Comparison of ENCODE assay signal across 8 cellular contexts in the genomic region with DNA sequence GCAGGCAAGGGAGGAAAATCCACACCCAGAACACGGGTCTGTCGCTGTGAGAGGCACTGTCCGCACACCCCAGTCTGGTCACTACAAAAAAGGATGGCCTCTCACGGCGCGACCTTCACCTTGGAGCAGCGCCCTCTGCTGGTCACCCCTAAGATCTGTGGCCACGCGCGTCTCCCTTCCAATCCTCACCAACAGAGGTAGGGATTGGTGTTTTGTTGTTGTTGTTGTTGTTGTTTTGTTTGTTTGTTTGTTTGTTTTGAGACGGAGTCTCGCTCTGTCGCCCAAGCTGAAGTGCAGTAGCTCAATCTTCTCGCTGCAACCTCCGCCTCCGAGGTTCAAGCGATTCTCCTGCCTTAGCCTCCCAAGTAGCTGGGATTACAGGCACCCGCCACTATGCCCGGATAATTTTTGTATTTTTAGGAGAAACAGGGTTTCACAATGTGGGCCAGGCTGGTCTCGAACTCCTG. TPM values are rescaled to one million over a fixed set of nuclear protein-coding genes. Genes with fewer than 3 reads are reported as not detected.
DNase-seq lines count a peak whose midpoint lies in the region; ATAC-seq and TF ChIP-seq lines count a peak whose summit lies in the region.

No MANE protein-coding gene starts in this region.

- H3K36me3 ChIP-seq in esophagus muscularis mucosa: no peaks in the 10 kb centered on the region

- peaks cover 3% of the 10 kb centered on the region for H3K27me3 Mint-ChIP-seq in type B pancreatic cell

- intact Hi-C loops in esophagus muscularis mucosa (cut with DNase I): no loop called here

- no peak for TF ChIP-seq POLR2A in esophagus muscularis mucosa (IDR thresholded peaks at IDR 0.05; ENCODE audit: low read depth)

- in situ Hi-C loops in ACHN (cut with HindIII; ENCODE audit: low pct_ligation_motif_present, low pct_unique_long_range_greater_than_20kb, low sequenced_read_pairs): no loop called here

- peak; percentile 50 to 62 (median 58) for TF ChIP-seq CTCF in esophagus muscularis mucosa (IDR thresholded peaks at IDR 0.05)
- TF ChIP-seq CTCF in type B pancreatic cell (conservative IDR thresholded peaks at IDR 0.05): peak; percentile 83

- H3K27ac Mint-ChIP-seq in type B pancreatic cell: no peak overlapping the region

- H3K4me3 Mint-ChIP-seq in type B pancreatic cell: no peak overlapping the region

- no peaks in the 10 kb centered on the region for H3K27me3 ChIP-seq in esophagus muscularis mucosa

- H3K9me3 Mint-ChIP-seq in type B pancreatic cell: no peaks in the 10 kb centered on the region

- peak; percentile 45 for DNase-seq in ACHN
- peak; percentile 70 for DNase-seq in NCI-H774 (lab: John Stamatoyannopoulos, UW)
- peak in 2 of 3 experiments; percentile 43 to 67 for DNase-seq in activated CD8-positive, alpha-beta memory T cell treated with anti-CD3 and anti-CD28 coated beads for 48 hours (ENCODE audit: low read depth in 2 of 3, low spot score in 2 of 3)
- no peak for DNase-seq in esophagus muscularis mucosa (ENCODE audit: extremely low spot score)
- DNase-seq in nucleus accumbens (lab: John Stamatoyannopoulos, UW): peak in 30 of 56 donors; percentile 4 to 65 (median 14)
- DNase-seq in type B pancreatic cell (ENCODE audit: extremely low spot score, unreplicated experiment): no peak

- no peak overlapping the region for H3K4me3 ChIP-seq in esophagus muscularis mucosa

- no peak for TF ChIP-seq EP300 in esophagus muscularis mucosa (IDR thresholded peaks at IDR 0.05)

- H3K4me1 ChIP-seq in esophagus muscularis mucosa: no peaks in the 10 kb centered on the region

- no peaks in the 10 kb centered on the region for H3K9me3 ChIP-seq in esophagus muscularis mucosa

- ATAC-seq in GM19395 (IDR thresholded peaks at IDR 0.05; ENCODE audit: unreplicated experiment) (peak; percentile 50), GM18520 (IDR thresholded peaks at IDR 0.05; ENCODE audit: unreplicated experiment) (no peak)

- H3K36me3 Mint-ChIP-seq in type B pancreatic cell: no peaks in the 10 kb centered on the region

- H3K27ac ChIP-seq in esophagus muscularis mucosa (replicated peaks in 1 of 4): no peak overlapping the region

- no peaks in the 10 kb centered on the region for H3K4me1 Mint-ChIP-seq in type B pancreatic cell (ENCODE audit: unreplicated experiment)

- WGBS in esophagus muscularis mucosa: 52% methylated on average over 19 of the region's 20 CpGs

RNA-seq across cellular contexts. Expression of gene C17orf58, which starts 15.0 kb away (rescaled TPM):
- 10 to 100 TPM; 10.3 to 15.0 (median 11.9) TPM for total RNA-seq in esophagus muscularis mucosa
- 8.1 and 8.8 TPM in 2 replicates for total RNA-seq in type B pancreatic cell (ENCODE audit: low replicate concordance)

RNA-seq across cellular contexts. Expression of gene KPNA2, which starts 24.3 kb away (rescaled TPM):
- total RNA-seq in esophagus muscularis mucosa (10 to 100 TPM; 11.2 to 26.3 (median 18.6) TPM), type B pancreatic cell (ENCODE audit: low replicate concordance) (99.6 and 211 TPM in 2 replicates)

Comparison
In these comparisons a context has a peak if more than half of its experiments do, and no peak if none do; other contexts are left out.
1. DNase-seq: peak in ACHN (single experiment), NCI-H774 (single experiment), activated CD8-positive, alpha-beta memory T cell treated with anti-CD3 and anti-CD28 coated beads for 48 hours (2 of 3) and nucleus accumbens (30 of 56); none in esophagus muscularis mucosa (single experiment) and type B pancreatic cell (single experiment).